Comparison of ENCODE assay signal across 33 cellular contexts in the genomic region with DNA sequence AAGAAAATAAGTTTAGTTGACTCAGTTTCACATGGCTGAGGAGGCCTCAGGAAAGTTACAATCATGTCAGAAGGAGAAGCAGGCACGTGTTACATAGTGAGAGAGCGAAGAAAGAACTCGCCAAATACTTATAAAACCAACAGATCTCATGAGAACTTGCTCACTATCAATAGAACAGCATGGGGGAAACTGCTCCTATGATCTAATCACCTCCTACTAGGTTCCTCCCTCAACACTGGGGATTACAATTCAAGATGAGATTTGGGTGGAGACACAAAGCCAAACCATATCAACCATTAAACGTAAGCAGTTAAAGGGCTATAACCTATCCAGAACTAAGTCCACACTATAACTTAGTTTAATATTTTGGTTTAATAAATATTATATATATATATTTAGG.
"Had no signal": no experiment of that assay in that cellular context is flagged by ENCODE, and none has a peak within 500 bp of the region (broad histone marks: within the 10 kb centered on the region; RNA-seq: fewer than 3 reads in every experiment).

No MANE protein-coding gene starts in this region.

- H3K36me3 Mint-ChIP-seq: activated CD4-positive, alpha-beta memory T cell treated with anti-CD3 and anti-CD28 coated beads for 36 hours; activated naive CD4-positive, alpha-beta T cell treated with anti-CD3 and anti-CD28 coated beads, Interleukin-2, amount 50 U/mL, for 72 hours; activated naive CD8-positive, alpha-beta T cell treated with anti-CD3 and anti-CD28 coated beads for 36 hours had no signal

- H3K27me3 Mint-ChIP-seq: activated B cell treated with CpG ODN at 0.5 μM for 24 hours; activated CD4-positive, alpha-beta memory T cell treated with anti-CD3 and anti-CD28 coated beads for 36 hours; activated CD4-positive, alpha-beta T cell treated with anti-CD3 and anti-CD28 coated beads, Interleukin-2, amount 10 ng/mL, durations not matched to agents 24 days and 14 days; activated CD8-positive, alpha-beta T cell treated with anti-CD3 and anti-CD28 coated beads for 36 hours; activated naive CD8-positive, alpha-beta T cell treated with anti-CD3 and anti-CD28 coated beads for 36 hours; activated T-helper 17 cell treated with anti-CD3 and anti-CD28 coated beads, Interleukin-2, amount 50 U/mL, for 72 hours had no signal

- DNase-seq: activated B cell treated with CpG ODN at 0.5 μM for 24 hours; activated CD4-positive, alpha-beta memory T cell treated with anti-CD3 and anti-CD28 coated beads for 36 hours; activated CD4-positive, alpha-beta T cell treated with anti-CD3 and anti-CD28 coated beads for 4 hours; activated CD4-positive, alpha-beta T cell treated with anti-CD3 and anti-CD28 coated beads, Interleukin-2, amount 10 ng/mL, durations not matched to agents 24 days and 14 days; activated CD4-positive, alpha-beta T cell treated with anti-CD3 and anti-CD28 coated beads, Interleukin-2, amount 50 U/mL, for 1 hour; activated CD4-positive, alpha-beta T cell treated with anti-CD3 and anti-CD28 coated beads, Interleukin-2, amount 50 U/mL, for 4 hours; activated CD4-positive, CD25-positive, alpha-beta regulatory T cell treated with anti-CD3 and anti-CD28 coated beads, Interleukin-2, amount 50 U/mL, for 72 hours; activated CD8-positive, alpha-beta memory T cell treated with anti-CD3 and anti-CD28 coated beads, Interleukin-2, amount 50 U/mL, for 4 hours; activated CD8-positive, alpha-beta T cell treated with anti-CD3 and anti-CD28 coated beads for 36 hours; activated effector memory CD4-positive, alpha-beta T cell treated with anti-CD3 and anti-CD28 coated beads, Interleukin-2, amount 50 U/mL, for 16 hours; activated gamma-delta T cell treated with Interleukin-2 at 50 U/mL for 16 hours; activated naive CD4-positive, alpha-beta T cell; activated naive CD4-positive, alpha-beta T cell treated with anti-CD3 and anti-CD28 coated beads for 36 hours; activated naive CD4-positive, alpha-beta T cell treated with anti-CD3 and anti-CD28 coated beads, Interleukin-2, amount 50 U/mL, for 16 hours; activated naive CD8-positive, alpha-beta T cell treated with anti-CD3 and anti-CD28 coated beads for 36 hours; activated T-cell treated with anti-CD3 and anti-CD28 coated beads for 4 hours; activated T-cell treated with anti-CD3 and anti-CD28 coated beads, Interleukin-2, amount 50 U/mL, for 1 hour; activated T-cell treated with anti-CD3 and anti-CD28 coated beads, Interleukin-2, amount 50 U/mL, for 4 hours; activated T-cell treated with anti-CD3 and anti-CD28 coated beads, Interleukin-2, amount 50 U/mL, for 72 hours; adrenal gland; amniotic stem cell; aorta; body of pancreas; brain microvascular endothelial cell; central memory CD4-positive, alpha-beta T cell; T-helper 2 cell; T-helper 9 cell had no signal

- H3K27ac ChIP-seq: adrenal gland, body of pancreas, brain microvascular endothelial cell, breast epithelium, VCaP had no signal

- H3K27me3 ChIP-seq: adrenal gland, body of pancreas, brain microvascular endothelial cell, breast epithelium had no signal

- H3K27ac Mint-ChIP-seq: activated B cell treated with CpG ODN at 0.5 μM for 24 hours; activated CD4-positive, alpha-beta memory T cell treated with anti-CD3 and anti-CD28 coated beads for 36 hours; activated CD4-positive, alpha-beta T cell treated with anti-CD3 and anti-CD28 coated beads, Interleukin-2, amount 10 ng/mL, durations not matched to agents 24 days and 14 days; activated CD8-positive, alpha-beta T cell treated with anti-CD3 and anti-CD28 coated beads for 36 hours; activated naive CD4-positive, alpha-beta T cell treated with anti-CD3 and anti-CD28 coated beads for 36 hours; activated naive CD4-positive, alpha-beta T cell treated with anti-CD3 and anti-CD28 coated beads, Interleukin-2, amount 50 U/mL, for 72 hours; activated naive CD8-positive, alpha-beta T cell treated with anti-CD3 and anti-CD28 coated beads for 36 hours; activated T-cell treated with anti-CD3 and anti-CD28 coated beads, Interleukin-2, amount 50 U/mL, for 72 hours; activated T-helper 1 cell treated with anti-CD3 and anti-CD28 coated beads, Interleukin-12 subunit alpha, Interleukin-12 subunit beta, Interleukin-2, Interleukin-4 antibody, amounts not matched to agents 30 ng/mL and 10 ng/mL and 1 ng/mL, durations not matched to agents 14 hours and 24 hours and 36 hours; activated T-helper 17 cell treated with anti-CD3 and anti-CD28 coated beads, Interleukin-2, amount 50 U/mL, for 72 hours; T-helper 2 cell treated with Interferon-gamma antibody and Interleukin-4, amounts not matched to agents 5 μg/mL and 100 μg/mL, for 36 hours had no signal

- H3K9me3 ChIP-seq: adrenal gland, body of pancreas, breast epithelium had no signal

- H3K36me3 ChIP-seq: adrenal gland, brain microvascular endothelial cell, breast epithelium had no signal

- ATAC-seq: activated CD8-positive, alpha-beta T cell treated with anti-CD3 and anti-CD28 coated beads for 36 hours; activated naive CD4-positive, alpha-beta T cell treated with anti-CD3 and anti-CD28 coated beads, Interleukin-2, amount 50 U/mL, for 72 hours; activated T-cell treated with anti-CD3 and anti-CD28 coated beads, Interleukin-2, amount 50 U/mL, for 4 hours; activated T-cell treated with anti-CD3 and anti-CD28 coated beads, Interleukin-2, amount 50 U/mL, for 72 hours; activated T-helper 17 cell treated with anti-CD3 and anti-CD28 coated beads, Interleukin-2, amount 50 U/mL, for 72 hours; body of pancreas had no signal

- H3K4me1 ChIP-seq: adrenal gland, body of pancreas, breast epithelium had no signal

- H3K4me3 ChIP-seq: adrenal gland, body of pancreas, breast epithelium had no signal

- H3K4me3 Mint-ChIP-seq: activated B cell treated with CpG ODN at 0.5 μM for 24 hours; activated CD4-positive, alpha-beta memory T cell treated with anti-CD3 and anti-CD28 coated beads for 36 hours; activated CD4-positive, alpha-beta T cell treated with anti-CD3 and anti-CD28 coated beads, Interleukin-2, amount 10 ng/mL, durations not matched to agents 24 days and 14 days; activated CD8-positive, alpha-beta T cell treated with anti-CD3 and anti-CD28 coated beads for 36 hours; activated naive CD4-positive, alpha-beta T cell treated with anti-CD3 and anti-CD28 coated beads for 36 hours; activated naive CD8-positive, alpha-beta T cell treated with anti-CD3 and anti-CD28 coated beads for 36 hours; activated T-cell treated with anti-CD3 and anti-CD28 coated beads, Interleukin-2, amount 50 U/mL, for 4 hours; activated T-cell treated with anti-CD3 and anti-CD28 coated beads, Interleukin-2, amount 50 U/mL, for 72 hours; activated T-helper 1 cell treated with anti-CD3 and anti-CD28 coated beads, Interleukin-12 subunit alpha, Interleukin-12 subunit beta, Interleukin-2, Interleukin-4 antibody, amounts not matched to agents 30 ng/mL and 10 ng/mL and 1 ng/mL, durations not matched to agents 14 hours and 24 hours and 36 hours; activated T-helper 17 cell treated with anti-CD3 and anti-CD28 coated beads, Interleukin-2, amount 50 U/mL, for 72 hours; T-helper 2 cell treated with Interferon-gamma antibody and Interleukin-4, amounts not matched to agents 5 μg/mL and 100 μg/mL, for 36 hours had no signal

- H3K4me1 Mint-ChIP-seq: activated B cell treated with CpG ODN at 0.5 μM for 24 hours; activated CD4-positive, alpha-beta T cell treated with anti-CD3 and anti-CD28 coated beads, Interleukin-2, amount 10 ng/mL, durations not matched to agents 24 days and 14 days; activated naive CD8-positive, alpha-beta T cell treated with anti-CD3 and anti-CD28 coated beads for 36 hours; activated T-helper 17 cell treated with anti-CD3 and anti-CD28 coated beads, Interleukin-2, amount 50 U/mL, for 72 hours had no signal
